Comparison of ENCODE assay signal across 9 cellular contexts in the genomic region with DNA sequence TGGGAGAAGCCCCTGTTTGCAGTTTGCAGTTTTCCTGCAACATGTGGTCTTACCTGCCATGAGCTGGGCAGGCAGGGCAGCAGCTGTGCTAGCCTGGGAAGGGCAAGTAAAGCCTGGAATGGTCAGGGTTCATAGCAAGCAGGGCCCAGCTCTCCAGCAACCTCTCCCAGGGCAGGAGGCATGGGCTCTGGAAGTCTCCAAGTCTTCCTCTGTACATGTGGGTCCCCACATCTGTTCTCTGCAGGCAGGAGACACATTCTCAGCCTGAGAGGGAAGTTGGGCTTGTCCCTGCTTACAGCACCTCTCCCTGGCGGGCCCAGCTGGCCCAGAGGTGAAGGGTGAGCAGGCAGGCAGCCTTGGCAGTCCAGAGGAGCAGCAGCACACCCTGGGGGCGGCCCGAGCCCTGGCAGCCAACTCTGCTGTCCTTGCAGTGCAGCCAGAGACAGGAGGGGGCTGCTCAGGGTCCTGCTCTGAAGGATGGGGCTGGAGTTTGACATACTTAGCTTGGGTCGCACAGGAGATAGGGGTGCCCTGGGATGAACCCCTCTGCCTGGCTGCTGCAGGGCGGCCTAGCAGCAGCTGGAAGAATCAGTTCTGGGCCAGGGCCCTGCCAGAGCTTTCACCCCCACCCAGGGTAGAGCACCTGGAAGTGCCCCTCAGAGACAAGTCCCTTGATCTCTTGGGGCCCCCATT.
DNase-seq lines count a peak whose midpoint lies in the region; ATAC-seq and TF ChIP-seq lines count a peak whose summit lies in the region.
"Had no signal": no experiment of that assay in that cellular context is flagged by ENCODE, and none has a peak within 500 bp of the region (broad histone marks: within the 10 kb centered on the region; RNA-seq: fewer than 3 reads in every experiment).

No MANE protein-coding gene starts in this region.

- H3K27ac Mint-ChIP-seq in endothelial cell (ENCODE audit: unreplicated experiment) = no peak overlapping the region
- H3K27ac Mint-ChIP-seq: activated B cell treated with CpG ODN at 0.5 μM for 24 hours had no signal

- H3K4me1 Mint-ChIP-seq in endothelial cell (ENCODE audit: unreplicated experiment) = peaks cover 6% of the 10 kb centered on the region
- H3K4me1 Mint-ChIP-seq: activated B cell treated with CpG ODN at 0.5 μM for 24 hours had no signal

- TF ChIP-seq CTCF in endothelial cell (IDR thresholded peaks at IDR 0.05; ENCODE audit: unreplicated experiment) = no peak

- DNase-seq in activated CD4-positive, CD25-positive, alpha-beta regulatory T cell treated with anti-CD3 and anti-CD28 coated beads, Interleukin-2, amount 50 U/mL, for 72 hours = peak; percentile 24
- no peak for DNase-seq in activated CD4-positive, CD25-positive, alpha-beta regulatory T cell (lab: John Stamatoyannopoulos, UW)
- DNase-seq in NOMO-1 treated with dmso at 0.1 percent for 144 hours (lab: John Stamatoyannopoulos, UW; ENCODE audit: unreplicated experiment) = peak; percentile 84
- peak; percentile 58 for DNase-seq in endothelial cell (ENCODE audit: low spot score)
- peak; percentile 29 for DNase-seq in myocyte (ENCODE audit: low read depth)
- DNase-seq in NCI-H2029 (lab: John Stamatoyannopoulos, UW) = no peak
- DNase-seq: activated B cell treated with CpG ODN at 0.5 μM for 24 hours had no signal

- no peak overlapping the region for H3K4me3 Mint-ChIP-seq in endothelial cell (ENCODE audit: unreplicated experiment)
- H3K4me3 Mint-ChIP-seq: activated B cell treated with CpG ODN at 0.5 μM for 24 hours had no signal

- peaks cover 5% of the 10 kb centered on the region for H3K27me3 Mint-ChIP-seq in endothelial cell (ENCODE audit: unreplicated experiment)

- ATAC-seq in HG03342 (IDR thresholded peaks at IDR 0.05; ENCODE audit: unreplicated experiment) = no peak
- no peak for ATAC-seq in HG03159 (IDR thresholded peaks at IDR 0.05; ENCODE audit: unreplicated experiment)

- H3K36me3 Mint-ChIP-seq in endothelial cell (ENCODE audit: low read depth, unreplicated experiment) = no peaks in the 10 kb centered on the region

- no peaks in the 10 kb centered on the region for H3K9me3 Mint-ChIP-seq in endothelial cell (ENCODE audit: unreplicated experiment)

Comparison
In these comparisons a context has a peak if more than half of its experiments do, and no peak if none do; other contexts are left out.
1. DNase-seq: peak in activated CD4-positive, CD25-positive, alpha-beta regulatory T cell treated with anti-CD3 and anti-CD28 coated beads, Interleukin-2, amount 50 U/mL, for 72 hours (single experiment), NOMO-1 treated with dmso at 0.1 percent for 144 hours (single experiment), endothelial cell (single experiment) and myocyte (single experiment); none in activated CD4-positive, CD25-positive, alpha-beta regulatory T cell (0 of 4) and NCI-H2029 (single experiment).